In the genomic region with DNA sequence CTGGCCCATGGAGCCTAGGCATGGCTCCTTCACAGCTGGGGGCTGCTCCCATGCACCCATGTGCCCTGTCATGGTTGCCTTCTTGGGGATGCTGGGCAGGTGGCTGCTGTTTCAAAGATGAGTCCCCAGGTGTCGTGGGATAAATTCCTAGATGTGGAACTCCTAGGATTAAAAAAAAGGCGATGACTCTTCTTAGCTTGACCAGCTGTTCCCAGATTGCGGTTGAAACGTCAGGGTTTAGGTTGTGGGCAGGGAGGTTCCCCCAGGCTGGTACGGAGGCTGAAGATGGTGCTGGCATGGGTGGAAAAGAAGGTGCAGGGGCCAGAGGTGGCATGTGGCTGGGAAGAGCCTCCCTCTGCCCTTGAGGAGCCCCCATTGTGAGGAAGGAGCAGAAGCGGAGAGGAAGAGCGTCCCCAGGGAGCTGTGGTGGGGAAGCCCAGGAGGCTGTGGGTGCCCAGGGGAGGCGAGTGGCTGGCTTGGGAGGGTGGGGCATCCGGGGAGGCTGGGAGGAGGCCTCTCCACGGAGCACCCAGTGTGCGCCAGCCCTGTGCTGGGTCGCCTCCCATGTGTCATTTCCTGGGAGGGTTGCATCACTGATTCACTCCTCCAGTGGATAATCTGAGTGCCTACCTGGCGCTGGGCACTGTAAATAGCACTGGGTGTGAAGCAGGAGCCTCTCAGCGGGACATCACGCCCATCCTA, we compare ENCODE assay signal across 21 cellular contexts. TPM values are rescaled to one million over a fixed set of nuclear protein-coding genes. Genes with fewer than 3 reads are reported as not detected.
DNase-seq lines count a peak whose midpoint lies in the region; ATAC-seq and TF ChIP-seq lines count a peak whose summit lies in the region.
"Had no signal": no experiment of that assay in that cellular context is flagged by ENCODE, and none has a peak within 500 bp of the region (broad histone marks: within the 10 kb centered on the region; RNA-seq: fewer than 3 reads in every experiment).

No MANE protein-coding gene starts in this region.

- no peak for TF ChIP-seq CTCF in left ventricle myocardium inferior (IDR thresholded peaks at IDR 0.05; ENCODE audit: borderline replicate concordance)
- TF ChIP-seq CTCF in NB4 (IDR thresholded peaks at IDR 0.05; ENCODE audit: low read depth, low read length), result no peak
- TF ChIP-seq CTCF in brain (conservative IDR thresholded peaks at IDR 0.05), result no peak
- TF ChIP-seq CTCF in lower lobe of right lung (IDR thresholded peaks at IDR 0.05), result no peak

- H3K27ac Mint-ChIP-seq in brain, result peak overlapping the region in 3 of 5 experiments; percentile 2 to 85 (median 28)
- peak overlapping the region; percentile 29 for H3K27ac Mint-ChIP-seq in stimulated activated naive CD8-positive, alpha-beta T cell treated with anti-CD3 and anti-CD28 coated beads, Interleukin-15, Interleukin-2, amounts not matched to agents 100 ng/mL and 50 ng/mL, for 24 hours
- H3K27ac Mint-ChIP-seq: activated naive CD8-positive, alpha-beta T cell; type B pancreatic cell had no signal

- DNase-seq in left ventricle myocardium inferior (no peak), left cardiac atrium (no peak), NB4 (ENCODE audit: low read depth) (peak; percentile 96), lower lobe of right lung (no peak), cerebellar nuclear complex (lab: John Stamatoyannopoulos, UW) (no peak), kidney glomerular epithelial cell (lab: John Stamatoyannopoulos, UW) (no peak)
- DNase-seq: activated CD8-positive, alpha-beta memory T cell treated with anti-CD3 and anti-CD28 coated beads, Interleukin-2, amount 50 U/mL, for 48 hours; caudate nucleus; IMR-90; mesendoderm; NCI-H1105 treated with DMSO at 0.1 percent for 48 hours; NCI-H345; sigmoid colon; stimulated activated CD4-positive, alpha-beta T cell treated with anti-CD3 and anti-CD28 coated beads, Interleukin-2, amount 100 ng/mL, for 48 hours had no signal

- H3K4me1 ChIP-seq in left ventricle myocardium inferior, result peaks cover 35% of the 10 kb centered on the region
- H3K4me1 ChIP-seq in lower lobe of right lung, result no peaks in the 10 kb centered on the region

- TF ChIP-seq POLR2A in NB4 (IDR thresholded peaks at IDR 0.05; ENCODE audit: extremely low read depth, insufficient read length), result no peak

- ATAC-seq in left cardiac atrium (no peak), lower lobe of right lung (no peak)
- ATAC-seq: SK-N-SH treated with all-trans-retinoic acid at 6 μM for 48 hours had no signal

- H3K36me3 Mint-ChIP-seq in brain, result no peaks in the 10 kb centered on the region
- no peaks in the 10 kb centered on the region for H3K36me3 Mint-ChIP-seq in stimulated activated naive CD8-positive, alpha-beta T cell treated with anti-CD3 and anti-CD28 coated beads, Interleukin-15, Interleukin-2, amounts not matched to agents 100 ng/mL and 50 ng/mL, for 24 hours (ENCODE audit: low read depth)
- H3K36me3 Mint-ChIP-seq: activated naive CD8-positive, alpha-beta T cell; type B pancreatic cell had no signal

- peaks cover 41% of the 10 kb centered on the region for H3K4me1 Mint-ChIP-seq in brain
- peaks cover 4% of the 10 kb centered on the region for H3K4me1 Mint-ChIP-seq in stimulated activated naive CD8-positive, alpha-beta T cell treated with anti-CD3 and anti-CD28 coated beads, Interleukin-15, Interleukin-2, amounts not matched to agents 100 ng/mL and 50 ng/mL, for 24 hours (ENCODE audit: low read depth)

- H3K36me3 ChIP-seq in left ventricle myocardium inferior (no peaks in the 10 kb centered on the region), lower lobe of right lung (no peaks in the 10 kb centered on the region)
- H3K36me3 ChIP-seq: neutrophil, sigmoid colon had no signal

- intact Hi-C loops in left ventricle myocardium inferior (cut with micrococcal nuclease), result no loop called here
- intact Hi-C loops in left cardiac atrium (cut with DNase I), result no loop called here
- intact Hi-C loops in lower lobe of right lung (cut with DNase I), result no loop called here

- H3K4me3 Mint-ChIP-seq in brain, result no peak overlapping the region
- no peak overlapping the region for H3K4me3 Mint-ChIP-seq in stimulated activated naive CD8-positive, alpha-beta T cell treated with anti-CD3 and anti-CD28 coated beads, Interleukin-15, Interleukin-2, amounts not matched to agents 100 ng/mL and 50 ng/mL, for 24 hours
- H3K4me3 Mint-ChIP-seq: activated naive CD8-positive, alpha-beta T cell; type B pancreatic cell had no signal

- peaks cover 0 to 4% (median 0%) of the 10 kb centered on the region in 5 experiments for H3K9me3 Mint-ChIP-seq in brain
- H3K9me3 Mint-ChIP-seq in stimulated activated naive CD8-positive, alpha-beta T cell treated with anti-CD3 and anti-CD28 coated beads, Interleukin-15, Interleukin-2, amounts not matched to agents 100 ng/mL and 50 ng/mL, for 24 hours, result no peaks in the 10 kb centered on the region
- H3K9me3 Mint-ChIP-seq: type B pancreatic cell had no signal

- no peaks in the 10 kb centered on the region for H3K27me3 ChIP-seq in left ventricle myocardium inferior (ENCODE audit: low read depth)
- H3K27me3 ChIP-seq in lower lobe of right lung (ENCODE audit: low read depth), result peaks cover 3% of the 10 kb centered on the region
- H3K27me3 ChIP-seq: sigmoid colon had no signal

- H3K27ac ChIP-seq in left ventricle myocardium inferior (replicated peaks), result peak overlapping the region; percentile 92
- H3K27ac ChIP-seq in lower lobe of right lung, result no peak overlapping the region
- H3K27ac ChIP-seq: neutrophil, sigmoid colon, VCaP had no signal

- H3K4me3 ChIP-seq in left ventricle myocardium inferior (no peak overlapping the region), NB4 (ENCODE audit: low read depth, low read length) (no peak overlapping the region), lower lobe of right lung (no peak overlapping the region)
- H3K4me3 ChIP-seq: sigmoid colon had no signal

- H3K9me3 ChIP-seq in left ventricle myocardium inferior (replicated peaks) (no peaks in the 10 kb centered on the region), lower lobe of right lung (no peaks in the 10 kb centered on the region)
- H3K9me3 ChIP-seq: neutrophil, sigmoid colon had no signal

- H3K27me3 Mint-ChIP-seq in brain, result peaks cover 10% of the 10 kb centered on the region
- H3K27me3 Mint-ChIP-seq in stimulated activated naive CD8-positive, alpha-beta T cell treated with anti-CD3 and anti-CD28 coated beads, Interleukin-15, Interleukin-2, amounts not matched to agents 100 ng/mL and 50 ng/mL, for 24 hours, result no peaks in the 10 kb centered on the region
- H3K27me3 Mint-ChIP-seq: activated naive CD8-positive, alpha-beta T cell had no signal

RNA-seq across cellular contexts. Expression of a gene that starts 7.5 kb away (rescaled TPM):
- total RNA-seq in left ventricle myocardium inferior (12.3 TPM), left cardiac atrium (10 to 100 TPM; 12.0 to 16.5 TPM), lower lobe of right lung (1.9 TPM)
- 2.9 TPM for polyA plus RNA-seq in brain (ENCODE audit: insufficient read depth, low read depth, low replicate concordance)
